In genomic region chr1:3491291-3492246, GRCh38 we compare ENCODE assay signal across 8 cellular contexts. TPM values are rescaled to one million over a fixed set of nuclear protein-coding genes. Genes with fewer than 3 reads are reported as not detected.
DNase-seq lines count a peak whose midpoint lies in the region; ATAC-seq, FAIRE-seq and TF ChIP-seq lines count a peak whose summit lies in the region.

No MANE protein-coding gene starts in this region.

- no peak overlapping the region for H3K56ac ChIP-seq in H1 (replicated peaks; ENCODE audit: insufficient read length, low read depth, low read length)

- H3K18ac ChIP-seq in H1 (ENCODE audit: extremely low read depth, low read length): no peak overlapping the region

- ATAC-seq in DND-41 (ENCODE audit: insufficient read depth, low read depth) (peak; percentile 92), HG03442 (IDR thresholded peaks at IDR 0.05; ENCODE audit: unreplicated experiment) (no peak)

- H3K79me1 ChIP-seq in H1 (ENCODE audit: low read depth, low read length): no peaks in the 10 kb centered on the region

- H2BK5ac ChIP-seq in H1 (ENCODE audit: low read depth, low read length): peak overlapping the region; percentile 86

- H3K9me3 ChIP-seq in DND-41 (ENCODE audit: insufficient read depth, low read length, severe bottlenecking): peaks cover 9% of the 10 kb centered on the region
- H3K9me3 ChIP-seq in HEK293 (ENCODE audit: control insufficient read depth, insufficient read depth, low read depth, low read length): no peaks in the 10 kb centered on the region
- peaks cover 8 to 16% of the 10 kb centered on the region in 2 experiments; a peak in 2 of 4 replicates for H3K9me3 ChIP-seq in H1 (ENCODE audit: insufficient read depth in 2 of 2, low read depth in 1 of 2, low read length in 1 of 2)

- peaks cover 6% of the 10 kb centered on the region; the same call in 1 of the 2 replicates for H4K20me1 ChIP-seq in DND-41 (ENCODE audit: insufficient read depth, low read length)
- H4K20me1 ChIP-seq in H1 (replicated peaks in 1 of 2; ENCODE audit: control insufficient read depth in 1 of 2, insufficient read depth in 2 of 2, low read length in 2 of 2): peaks cover 2 to 4% of the 10 kb centered on the region in 2 experiments

- H4K8ac ChIP-seq in H1 (ENCODE audit: extremely low read depth, insufficient read depth, low read length): no peak overlapping the region

- H2BK12ac ChIP-seq in H1 (ENCODE audit: low read depth, low read length): peak overlapping the region; percentile 99; the same call in 1 of the 2 replicates

- no peak for TF ChIP-seq EP300 in H1 (IDR thresholded peaks at IDR 0.05; ENCODE audit: borderline replicate concordance in 1 of 2, low read depth in 2 of 2, low read length in 2 of 2)

- peak overlapping the region; percentile 43; the same call in 1 of the 2 replicates for H2AK5ac ChIP-seq in H1 (ENCODE audit: low read depth, low read length)

- POLR2A ChIA-PET in HEK293 (lab: Yijun Ruan, JAX): interaction anchor here (0.7 to 1.2 kb wide), 3 partner anchors 45 to 130 kb away, joined by 3 to 6 read pairs (median 3); no protein-coding TSS in a partner anchor
- POLR2A ChIA-PET in H1 (lab: Charles Lee; ENCODE audit: partially characterized antibody): interaction anchor here (1.1 to 1.8 kb wide), 3 partner anchors 10 to 132 kb away, joined by 3 to 7 read pairs (median 3); no protein-coding TSS in a partner anchor

- DNase-seq in DND-41 (peak; percentile 81), NCI-H460 (ENCODE audit: extremely low read depth, low read depth) (peak; percentile 41), H1 (ENCODE audit: low read depth in 1 of 2, low spot score in 2 of 2) (peak; percentile 44 to 97), midbrain (lab: John Stamatoyannopoulos, UW) (peak; percentile 74)
- DNase-seq in activated CD8-positive, alpha-beta memory T cell treated with anti-CD3 and anti-CD28 coated beads for 4 hours (ENCODE audit: low read depth in 2 of 2): peak; percentile 62 to 71
- peak; percentile 67 to 72 for DNase-seq in stimulated activated CD8-positive, alpha-beta memory T cell treated with anti-CD3 and anti-CD28 coated beads, Interleukin-4, amount 100 ng/mL, for 1 hour (ENCODE audit: low read depth in 2 of 2, low spot score in 1 of 2)

- peak overlapping the region; percentile 95 for H2BK120ac ChIP-seq in H1 (replicated peaks; ENCODE audit: low read depth, low read length)

- H2AFZ ChIP-seq in DND-41 (ENCODE audit: low read depth, low read length) (no peak overlapping the region), H1 (ENCODE audit: low read length) (peak overlapping the region; percentile 49; the same call in 1 of the 2 replicates)

- H3K4me2 ChIP-seq in DND-41 (ENCODE audit: insufficient read depth, low read length) (peak overlapping the region; percentile 48), H1 (ENCODE audit: insufficient read depth in 1 of 2, low read depth in 2 of 2, low read length in 2 of 2) (peak overlapping the region in 1 of 2 experiments; percentile 61; a peak in 3 of 4 replicates)

- 0 out of 2 replicates have a peak overlapping the region, but pooled peaks have one; percentile 13 for H2BK15ac ChIP-seq in H1 (ENCODE audit: low read length)

- 0 out of 2 replicates have a peak overlapping the region, but pooled peaks have one; percentile 66 for H2BK20ac ChIP-seq in H1 (ENCODE audit: low read length)

- H3K9ac ChIP-seq in DND-41 (ENCODE audit: low read depth, low read length) (no peak overlapping the region), H1 (replicated peaks in 1 of 4; ENCODE audit: extremely low read depth in 1 of 4, low read depth in 3 of 4, low read length in 3 of 4) (0 out of 7 replicates have a peak overlapping the region, but pooled peaks of 1 of the 4 experiments have one; percentile 22)

- FAIRE-seq in H1 (lab: Jason Lieb, UNC): no peak

- H3K27ac ChIP-seq in DND-41 (ENCODE audit: low read length): no peak overlapping the region
- H3K27ac ChIP-seq in HEK293 (ENCODE audit: extremely low read depth, low read depth, low read length): no peak overlapping the region
- no peak overlapping the region; the same call in 1 of the 2 replicates for H3K27ac ChIP-seq in H1 (ENCODE audit: low read depth, low read length)

- peak overlapping the region; percentile 69 for H3K4ac ChIP-seq in H1 (replicated peaks; ENCODE audit: insufficient read length, low read depth, low read length)

- peak overlapping the region; percentile 83 for H3K14ac ChIP-seq in H1 (ENCODE audit: insufficient read length)

- WGBS in H1 (ENCODE audit: extremely low coverage in 1 of 2, insufficient coverage in 1 of 2, insufficient read length in 1 of 2, insufficient replicate concordance in 2 of 2, low coverage in 1 of 2, low lambda C conversion rate in 2 of 2, missing lambda C conversion rate in 1 of 2), 2 experiments: 69% methylated on average over 26 of the region's 41 CpGs; no CpG with 5 or more reads in 1 of the 2 experiments

- no peaks in the 10 kb centered on the region for H3K27me3 ChIP-seq in DND-41 (ENCODE audit: insufficient read depth, low read length, poor library complexity)
- H3K27me3 ChIP-seq in H1 (replicated peaks in 1 of 4; ENCODE audit: control insufficient read depth in 3 of 4, extremely low read depth in 1 of 4, insufficient read depth in 3 of 4, low read length in 3 of 4): no peaks in the 10 kb centered on the region

- H4K5ac ChIP-seq in H1 (ENCODE audit: insufficient read length, low read depth, low read length): peak overlapping the region; percentile 51

- H3K36me3 ChIP-seq in DND-41 (ENCODE audit: insufficient read depth, low read length) (no peaks in the 10 kb centered on the region), HEK293 (ENCODE audit: control insufficient read depth in 2 of 2, insufficient read depth in 1 of 2, low read length in 2 of 2) (no peaks in the 10 kb centered on the region), H1 (ENCODE audit: control insufficient read depth in 2 of 4, insufficient read depth in 4 of 4, low read length in 3 of 4) (no peaks in the 10 kb centered on the region; a peak in 1 of 8 replicates)

- TF ChIP-seq POLR2A in H1 (IDR thresholded peaks at IDR 0.05; ENCODE audit: control extremely low read depth in 1 of 2, low read depth in 2 of 2, low read length in 2 of 2): no peak

- H3K4me3 ChIP-seq in DND-41 (ENCODE audit: low read depth in 1 of 2, low read length in 2 of 2): no peak overlapping the region
- 0 out of 2 replicates have a peak overlapping the region, but pooled peaks have one; percentile 9 for H3K4me3 ChIP-seq in HEK293 (ENCODE audit: low read depth, low read length)
- peak overlapping the region in 1 of 4 experiments; percentile 53; a peak in 2 of 8 replicates for H3K4me3 ChIP-seq in H1 (ENCODE audit: extremely low read depth in 1 of 4, insufficient read depth in 2 of 4, low read depth in 3 of 4, low read length in 4 of 4)

- H3K4me1 ChIP-seq in DND-41 (ENCODE audit: insufficient read depth, low read length): peaks cover 3% of the 10 kb centered on the region
- H3K4me1 ChIP-seq in HEK293 (ENCODE audit: control insufficient read depth, insufficient read depth, low read length): no peaks in the 10 kb centered on the region
- peaks cover 0 to 4% (median 0%) of the 10 kb centered on the region in 4 experiments; a peak in 2 of 7 replicates for H3K4me1 ChIP-seq in H1 (replicated peaks in 1 of 4; ENCODE audit: control insufficient read depth in 3 of 4, insufficient read depth in 4 of 4, low read length in 3 of 4)

- no peaks in the 10 kb centered on the region for H3K79me2 ChIP-seq in DND-41 (ENCODE audit: insufficient read depth, low read length)
- H3K79me2 ChIP-seq in H1 (ENCODE audit: control insufficient read depth in 1 of 2, insufficient read depth in 2 of 2, low read length in 2 of 2): no peaks in the 10 kb centered on the region

- CTCF ChIA-PET in HEK293 (lab: Yijun Ruan, JAX): interaction anchor here (0.6 to 2.1 kb wide), 33 partner anchors 9 to 233 kb away, joined by 3 to 32 read pairs (median 4); no protein-coding TSS in a partner anchor
- CTCF ChIA-PET in H1 (lab: Charles Lee; ENCODE audit: partially characterized antibody): interaction anchor here (0.6 to 2.2 kb wide), 53 partner anchors 9 to 972 kb away, joined by 3 to 18 read pairs (median 5); no protein-coding TSS in a partner anchor

- peak; percentile 81 to 88 for TF ChIP-seq RAD21 in H1 (IDR thresholded peaks at IDR 0.05 in 1 of 2, conservative IDR thresholded peaks at IDR 0.05 in 1 of 2; ENCODE audit: low read depth in 2 of 2, low read length in 2 of 2)

- no peak overlapping the region for H3K23ac ChIP-seq in H1 (ENCODE audit: insufficient read length)

- no peaks in the 10 kb centered on the region for H3K23me2 ChIP-seq in H1 (ENCODE audit: low read depth, low read length)

- TF ChIP-seq CTCF in DND-41 (IDR thresholded peaks at IDR 0.05; ENCODE audit: borderline replicate concordance, extremely low read depth, low read length, poor library complexity, severe bottlenecking) (peak; percentile 94), HEK293 (tag by site-specific recombination; IDR thresholded peaks at IDR 0.05) (peak; percentile 89), H1 (IDR thresholded peaks at IDR 0.05; ENCODE audit: control extremely low read depth in 1 of 3, insufficient read depth in 1 of 3, low read depth in 1 of 3, low read length in 3 of 3) (peak in 2 of 3 experiments; percentile 78 to 93; a peak in 3 of 4 replicates)

- peak overlapping the region; percentile 84 for H4K91ac ChIP-seq in H1 (replicated peaks; ENCODE audit: insufficient read length, low read length)

TF ChIP-seq in H1, 55 proteins besides CTCF, POLR2A, EP300 and RAD21 (continues in another document):
- TF ChIP-seq YY1 (IDR thresholded peaks at IDR 0.05; ENCODE audit: low read depth, low read length): no peak
- TF ChIP-seq CEBPB (IDR thresholded peaks at IDR 0.05; ENCODE audit: low read depth, low read length): no peak
- peak; percentile 65 for TF ChIP-seq MAX (IDR thresholded peaks at IDR 0.05)
- TF ChIP-seq GABPA (IDR thresholded peaks at IDR 0.05; ENCODE audit: borderline replicate concordance, insufficient read depth, low read length): peak; percentile 57; the same call in 1 of the 2 replicates
- 0 out of 2 replicates have a peak, but pooled peaks have one; percentile 10 for TF ChIP-seq SP1 (IDR thresholded peaks at IDR 0.05; ENCODE audit: low read depth, low read length)
- TF ChIP-seq SUZ12 (IDR thresholded peaks at IDR 0.05; ENCODE audit: low read length): no peak

RNA-seq across cellular contexts. Expression of gene ARHGEF16, which starts 37.1 kb away (rescaled TPM):
- 5.5 and 6.7 TPM in 2 replicates for total RNA-seq in NCI-H460 (2014; rRNA removed; shearing (Covaris generic))
- polyA plus RNA-seq in NCI-H460 (2014; cell fraction: nucleus; rRNA removed): 31.6 and 34.0 TPM in 2 replicates
- total RNA-seq in H1 (2021; fragmentation: NEBNext Ultra II Directional; extraction: Animal tissue kit (Norgen Biotek cat#: 25700)): 20.0 and 20.7 TPM in 2 replicates
- 18.3 and 25.0 TPM in 2 replicates for polyA plus RNA-seq in H1 (2011; rRNA removed)
- polyA plus RNA-seq in H1 (2011; cell fraction: cytosol; rRNA removed): 20.5 TPM
- polyA plus RNA-seq in H1 (2011; cell fraction: nucleus; rRNA removed): 55.6 TPM
- 11.4 to 18.1 TPM (median 16.6 TPM) in 4 replicates for polyA plus RNA-seq in H1 (2012, experiment 1 of 2)
- polyA plus RNA-seq in H1 (2012, experiment 2 of 2): 15.7 TPM
- polyA plus RNA-seq in H1 (2013, experiment 1 of 2): 8.9 TPM
- polyA plus RNA-seq in H1 (2013, experiment 2 of 2): 7.8 TPM
- 32.5 and 33.4 TPM in 2 replicates for polyA minus RNA-seq in H1 (2011; rRNA and poly(A)+ RNA removed)
- polyA minus RNA-seq in H1 (2011; cell fraction: cytosol; rRNA and poly(A)+ RNA removed): 10.1 TPM
- polyA minus RNA-seq in H1 (2011; cell fraction: nucleus; rRNA and poly(A)+ RNA removed): 24.2 TPM
